In genomic region chr1:200802865-200803512, GRCh38 we compare ENCODE assay signal across 8 cellular contexts.
DNase-seq lines count a peak whose midpoint lies in the region; ATAC-seq and TF ChIP-seq lines count a peak whose summit lies in the region.

No MANE protein-coding gene starts in this region.

- no peaks in the 10 kb centered on the region for H3K9me3 ChIP-seq in AG04450 (ENCODE audit: control insufficient read depth, insufficient read depth, low read length)
- H3K9me3 ChIP-seq in effector memory CD4-positive, alpha-beta T cell (ENCODE audit: control insufficient read depth, low read length) = no peaks in the 10 kb centered on the region

- ATAC-seq in GM18907 (IDR thresholded peaks at IDR 0.05; ENCODE audit: unreplicated experiment) (peak; percentile 80), HG03571 (IDR thresholded peaks at IDR 0.05; ENCODE audit: unreplicated experiment) (peak; percentile 75)

- H3K36me3 Mint-ChIP-seq in activated CD4-positive, alpha-beta memory T cell treated with anti-CD3 and anti-CD28 coated beads for 36 hours = no peaks in the 10 kb centered on the region

- H3K27ac ChIP-seq in AG04450 (ENCODE audit: low read depth, low read length) = no peak overlapping the region
- no peak overlapping the region for H3K27ac ChIP-seq in effector memory CD4-positive, alpha-beta T cell (ENCODE audit: insufficient read depth, low read length, poor library complexity, severe bottlenecking)

- H3K36me3 ChIP-seq in effector memory CD4-positive, alpha-beta T cell (ENCODE audit: control insufficient read depth, insufficient read depth, low read length) = no peaks in the 10 kb centered on the region

- H3K27me3 Mint-ChIP-seq in activated CD4-positive, alpha-beta memory T cell treated with anti-CD3 and anti-CD28 coated beads for 36 hours = no peaks in the 10 kb centered on the region

- peak; percentile 61 for DNase-seq in AG04450 (ENCODE audit: low read depth, low spot score)
- peak; percentile 7 for DNase-seq in NCI-H748 treated with DMSO at 0.1 percent for 48 hours (lab: John Stamatoyannopoulos, UW)
- DNase-seq in activated CD4-positive, alpha-beta memory T cell treated with anti-CD3 and anti-CD28 coated beads for 36 hours = peak; percentile 83
- DNase-seq in effector memory CD4-positive, alpha-beta T cell = peak; percentile 39 to 61 (median 40)
- DNase-seq in medulla oblongata (ENCODE audit: extremely low spot score) = peak; percentile 91
- DNase-seq in stimulated activated CD8-positive, alpha-beta memory T cell treated with anti-CD3 and anti-CD28 coated beads, Interleukin-15, amount 100 ng/mL, for 4 hours (ENCODE audit: low read depth in 2 of 2) = peak; percentile 14 to 45

- no peaks in the 10 kb centered on the region for H3K4me1 ChIP-seq in effector memory CD4-positive, alpha-beta T cell (ENCODE audit: control insufficient read depth, insufficient read depth, low read length, poor library complexity, severe bottlenecking)

- no peak overlapping the region for H3K27ac Mint-ChIP-seq in activated CD4-positive, alpha-beta memory T cell treated with anti-CD3 and anti-CD28 coated beads for 36 hours

- no peaks in the 10 kb centered on the region for H3K4me1 Mint-ChIP-seq in activated CD4-positive, alpha-beta memory T cell treated with anti-CD3 and anti-CD28 coated beads for 36 hours (ENCODE audit: low read depth)

- peak; percentile 97 for TF ChIP-seq CTCF in AG04450 (IDR thresholded peaks at IDR 0.05; ENCODE audit: low read depth, low read length)

- intact Hi-C loops in activated CD4-positive, alpha-beta memory T cell treated with anti-CD3 and anti-CD28 coated beads for 36 hours (cut with micrococcal nuclease) = loop anchor here (1.0 to 5.0 kb wide), 4 partner anchors 62 to 244 kb away; no protein-coding TSS in a partner anchor

- no peak overlapping the region for H3K4me3 ChIP-seq in AG04450 (ENCODE audit: low read depth, low read length)
- no peak overlapping the region for H3K4me3 ChIP-seq in effector memory CD4-positive, alpha-beta T cell (ENCODE audit: insufficient read depth, low read depth, low read length, poor library complexity, severe bottlenecking)

- CTCF ChIA-PET in AG04450 (lab: Charles Lee) = interaction anchor here (0.5 to 4.1 kb wide), 46 partner anchors 10 to 252 kb away, joined by 3 to 76 read pairs (median 4); partner anchors contain the start of gene DDX59
- CTCF ChIA-PET in activated CD4-positive, alpha-beta memory T cell treated with anti-CD3 and anti-CD28 coated beads for 36 hours (lab: Charles Lee) = interaction anchor here (0.5 to 4.4 kb wide), 29 partner anchors 11 to 247 kb away, joined by 3 to 113 read pairs (median 3); partner anchors contain the start of gene KIF14

- H3K4me3 Mint-ChIP-seq in activated CD4-positive, alpha-beta memory T cell treated with anti-CD3 and anti-CD28 coated beads for 36 hours = no peak overlapping the region

- H3K9me3 Mint-ChIP-seq in activated CD4-positive, alpha-beta memory T cell treated with anti-CD3 and anti-CD28 coated beads for 36 hours = no peaks in the 10 kb centered on the region

- no peaks in the 10 kb centered on the region for H3K27me3 ChIP-seq in AG04450 (ENCODE audit: control insufficient read depth, insufficient read depth, low read length)
- H3K27me3 ChIP-seq in effector memory CD4-positive, alpha-beta T cell (replicated peaks; ENCODE audit: control insufficient read depth, insufficient read depth, low read length, poor library complexity, severe bottlenecking) = no peaks in the 10 kb centered on the region

- POLR2A ChIA-PET in AG04450 (lab: Yijun Ruan, JAX) = interaction anchor here (0.6 to 1.4 kb wide), 2 partner anchors 21 to 133 kb away, joined by 3 to 5 read pairs; partner anchors contain the start of gene DDX59
- POLR2A ChIA-PET in activated CD4-positive, alpha-beta memory T cell treated with anti-CD3 and anti-CD28 coated beads for 36 hours (lab: Charles Lee) = no interaction called here

Comparison
In these comparisons a context has a peak if more than half of its experiments do, and no peak if none do; other contexts are left out.
1. DNase-seq: peak in every context shown above with its lines; median percentile 91 in medulla oblongata; 83 in activated CD4-positive, alpha-beta memory T cell treated with anti-CD3 and anti-CD28 coated beads for 36 hours; 61 in AG04450; 40 in effector memory CD4-positive, alpha-beta T cell; 30 in stimulated activated CD8-positive, alpha-beta memory T cell treated with anti-CD3 and anti-CD28 coated beads, Interleukin-15, amount 100 ng/mL, for 4 hours; 7 in NCI-H748 treated with DMSO at 0.1 percent for 48 hours.